Comparison of ENCODE assay signal across 9 cellular contexts in the genomic region with DNA sequence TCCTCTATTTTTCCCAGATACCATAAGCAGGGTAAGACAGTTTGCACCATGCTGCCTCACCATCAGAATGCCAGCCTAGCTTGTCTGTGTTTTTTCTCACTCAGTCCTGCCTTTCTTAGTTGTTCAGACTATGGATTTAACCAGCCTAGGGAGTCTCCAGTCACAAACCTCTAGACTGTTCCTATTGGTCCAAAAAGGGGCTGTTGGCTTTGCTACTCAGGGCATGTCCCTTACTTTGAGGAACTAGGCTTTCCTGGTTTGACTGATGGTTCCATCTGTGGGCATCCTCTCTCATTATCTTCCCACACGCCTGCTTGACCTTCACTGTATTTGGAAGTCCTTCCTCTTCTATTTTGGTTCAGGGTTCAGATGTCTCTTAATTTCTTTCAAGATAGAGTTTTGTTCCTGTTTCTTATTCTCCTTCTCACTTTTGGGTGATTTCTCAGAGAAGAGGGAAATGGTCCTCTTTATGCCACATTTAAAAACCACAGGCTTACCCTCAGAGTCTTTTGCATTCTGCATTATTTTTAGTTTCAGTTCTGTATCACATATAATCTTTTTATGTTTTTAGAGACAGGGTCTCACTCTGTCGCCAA. TPM values are rescaled to one million over a fixed set of nuclear protein-coding genes. Genes with fewer than 3 reads are reported as not detected.
DNase-seq lines count a peak whose midpoint lies in the region; ATAC-seq and TF ChIP-seq lines count a peak whose summit lies in the region.
"Had no signal": no experiment of that assay in that cellular context is flagged by ENCODE, and none has a peak within 500 bp of the region (broad histone marks: within the 10 kb centered on the region; RNA-seq: fewer than 3 reads in every experiment).

No MANE protein-coding gene starts in this region.

- H3K36me3 ChIP-seq in Loucy (ENCODE audit: insufficient read depth, low read length) (no peaks in the 10 kb centered on the region), breast epithelium (no peaks in the 10 kb centered on the region)

- H2AFZ ChIP-seq in Loucy (ENCODE audit: low read length), result peak overlapping the region; percentile 71; the same call in 1 of the 2 replicates

- peaks cover 20% of the 10 kb centered on the region for H3K4me1 ChIP-seq in Loucy (ENCODE audit: insufficient read depth, low read length, poor library complexity, severe bottlenecking)
- H3K4me1 ChIP-seq in breast epithelium, result no peaks in the 10 kb centered on the region

- peak overlapping the region; percentile 54 for H3K4me2 ChIP-seq in Loucy (ENCODE audit: low read depth, low read length, poor library complexity, severe bottlenecking)

- peak overlapping the region; percentile 37 for H3K4me3 ChIP-seq in Loucy (ENCODE audit: low read length, poor library complexity, severe bottlenecking)
- no peak overlapping the region for H3K4me3 ChIP-seq in breast epithelium
- H3K4me3 ChIP-seq: K562 had no signal

- ATAC-seq in GM18519 (IDR thresholded peaks at IDR 0.05; ENCODE audit: low FRiP score, unreplicated experiment) (peak; percentile 74), GM21786 (IDR thresholded peaks at IDR 0.05; ENCODE audit: unreplicated experiment) (peak; percentile 82)
- ATAC-seq: K562 had no signal

- H3K9me2 ChIP-seq in Loucy (replicated peaks; ENCODE audit: low read depth, low read length), result no peaks in the 10 kb centered on the region

- intact Hi-C loops in breast epithelium (cut with DNase I; ENCODE audit: low total_unique reads), result no loop called here

- H3K9ac ChIP-seq in Loucy (ENCODE audit: low read depth, low read length, poor library complexity, severe bottlenecking), result peak overlapping the region; percentile 38

- TF ChIP-seq CTCF in Loucy (conservative IDR thresholded peaks at IDR 0.05; ENCODE audit: low read length) (no peak), breast epithelium (IDR thresholded peaks at IDR 0.05) (no peak)

- H3F3A ChIP-seq in Loucy (ENCODE audit: low read depth), result no peaks in the 10 kb centered on the region

- no peak overlapping the region for H3K27ac ChIP-seq in breast epithelium

- H3K27me3 ChIP-seq in Loucy (ENCODE audit: insufficient read depth, low read length, poor library complexity, severe bottlenecking) (no peaks in the 10 kb centered on the region), breast epithelium (no peaks in the 10 kb centered on the region)

- no peak for TF ChIP-seq POLR2A in breast epithelium (IDR thresholded peaks at IDR 0.05)

- DNase-seq in islet precursor cell (peak; percentile 7), breast epithelium (ENCODE audit: low spot score in 2 of 2) (no peak), NCI-H128 (lab: John Stamatoyannopoulos, UW; ENCODE audit: unreplicated experiment) (no peak), NCI-H1436 treated with DMSO at 0.1 percent for 48 hours (lab: John Stamatoyannopoulos, UW) (no peak), NCI-H1694 treated with DMSO at 0.1 percent for 48 hours (lab: John Stamatoyannopoulos, UW) (no peak)

- H4K20me1 ChIP-seq in Loucy (ENCODE audit: insufficient read depth, low read length, poor library complexity, severe bottlenecking), result no peaks in the 10 kb centered on the region

- no peaks in the 10 kb centered on the region for H3K9me3 ChIP-seq in Loucy (ENCODE audit: insufficient read depth, low read depth, low read length)
- no peaks in the 10 kb centered on the region for H3K9me3 ChIP-seq in breast epithelium

- H3K79me2 ChIP-seq in Loucy (ENCODE audit: insufficient read depth, low read length), result no peaks in the 10 kb centered on the region

RNA-seq across cellular contexts. Expression of a gene that starts 31.3 kb away (rescaled TPM):
- total RNA-seq in breast epithelium, result 10 to 100 TPM; 30.6 to 47.4 (median 41.3) TPM

RNA-seq across cellular contexts. Expression of a gene that starts 59.9 kb away (rescaled TPM):
- not detected for total RNA-seq in breast epithelium
- total RNA-seq: K562 had no signal
